11 cellular contexts compared by ENCODE assay signal in genomic region chr11:18319914-18320313, GRCh38. TPM values are rescaled to one million over a fixed set of nuclear protein-coding genes. Genes with fewer than 3 reads are reported as not detected.
DNase-seq lines count a peak whose midpoint lies in the region; ATAC-seq and TF ChIP-seq lines count a peak whose summit lies in the region.
"Had no signal": no experiment of that assay in that cellular context is flagged by ENCODE, and none has a peak within 500 bp of the region (broad histone marks: within the 10 kb centered on the region; RNA-seq: fewer than 3 reads in every experiment).

No MANE protein-coding gene starts in this region.

- H3K4me3 ChIP-seq in A673 (ENCODE audit: low read depth, low read length, poor library complexity, severe bottlenecking) = peak overlapping the region; percentile 61
- peak overlapping the region; percentile 83; the same call in 1 of the 2 replicates for H3K4me3 ChIP-seq in GM23338

- H3K27me3 Mint-ChIP-seq in GM23338 (ENCODE audit: insufficient read depth, low read depth, poor library complexity) (peaks cover 7% of the 10 kb centered on the region), mesothelial cell of epicardium (ENCODE audit: low read depth) (no peaks in the 10 kb centered on the region)
- no peaks in the 10 kb centered on the region for H3K27me3 Mint-ChIP-seq in activated naive CD8-positive, alpha-beta T cell

- no peak for DNase-seq in A673 (ENCODE audit: low spot score)
- no peak for DNase-seq in GM23338 (ENCODE audit: low spot score)
- DNase-seq in mesothelial cell of epicardium (ENCODE audit: low spot score in 2 of 2, unreplicated experiment in 2 of 2) = no peak
- DNase-seq in NCI-H2029 treated with DMSO at 0.1 percent for 48 hours (lab: John Stamatoyannopoulos, UW) = no peak
- DNase-seq in dermis blood vessel endothelial cell = no peak
- DNase-seq in HT-29 (ENCODE audit: low spot score) = no peak
- no peak for DNase-seq in NK-92 (lab: John Stamatoyannopoulos, UW; ENCODE audit: unreplicated experiment)
- DNase-seq: activated gamma-delta T cell, NCI-H1694 had no signal

- H3K27ac Mint-ChIP-seq in GM23338 (no peak overlapping the region), mesothelial cell of epicardium (peak overlapping the region; percentile 48)
- H3K27ac Mint-ChIP-seq in activated naive CD8-positive, alpha-beta T cell = peak overlapping the region; percentile 3

- H3K36me3 ChIP-seq in A673 (ENCODE audit: insufficient read depth, low read length, poor library complexity, severe bottlenecking) = no peaks in the 10 kb centered on the region
- H3K36me3 ChIP-seq in GM23338 (ENCODE audit: insufficient read depth) = peaks cover 7% of the 10 kb centered on the region

- H3K4me1 ChIP-seq in A673 (ENCODE audit: insufficient read depth, low read length, poor library complexity, severe bottlenecking) = peaks cover 15% of the 10 kb centered on the region
- H3K4me1 ChIP-seq in GM23338 (ENCODE audit: insufficient read depth) = peaks cover 19% of the 10 kb centered on the region

- no peaks in the 10 kb centered on the region for H3F3A ChIP-seq in GM23338 (replicated peaks; ENCODE audit: low read depth)

- peaks cover 91% of the 10 kb centered on the region for H3K79me2 ChIP-seq in GM23338 (replicated peaks; ENCODE audit: insufficient read depth)

- intact Hi-C loops in A673 (cut with micrococcal nuclease; ENCODE audit: unreplicated experiment) = no loop called here

- POLR2A ChIA-PET in A673 (lab: Charles Lee; ENCODE audit: low non-redundant PET) = no interaction called here

- H3K9me2 ChIP-seq in GM23338 (ENCODE audit: insufficient read depth) = no peaks in the 10 kb centered on the region

- H4K20me1 ChIP-seq in GM23338 (replicated peaks; ENCODE audit: insufficient read depth) = no peaks in the 10 kb centered on the region; the same call in none of the 2 replicates

- H3K27ac ChIP-seq in A673 (ENCODE audit: low read depth, low read length, poor library complexity, severe bottlenecking) = no peak overlapping the region
- no peak overlapping the region for H3K27ac ChIP-seq in GM23338 (ENCODE audit: low read depth)
- H3K27ac ChIP-seq: C4-2B had no signal

- no peak for ATAC-seq in GM23338

- peak overlapping the region; percentile 62; the same call in 2 of the 3 replicates for H3K4me3 Mint-ChIP-seq in GM23338
- peak overlapping the region; percentile 78 for H3K4me3 Mint-ChIP-seq in activated naive CD8-positive, alpha-beta T cell
- H3K4me3 Mint-ChIP-seq in mesothelial cell of epicardium = peak overlapping the region; percentile 53

- TF ChIP-seq CTCF in A673 (conservative IDR thresholded peaks at IDR 0.05; ENCODE audit: low read depth, low read length) = no peak
- TF ChIP-seq CTCF in GM23338 (conservative IDR thresholded peaks at IDR 0.05; ENCODE audit: low read depth in 2 of 2) = no peak
- TF ChIP-seq CTCF in mesothelial cell of epicardium (IDR thresholded peaks at IDR 0.05; ENCODE audit: unreplicated experiment) = no peak

- CTCF ChIA-PET in A673 (lab: Charles Lee) = no interaction called here

- H2AFZ ChIP-seq in GM23338 = no peak overlapping the region

- H3K4me1 Mint-ChIP-seq in GM23338 = peaks cover 30% of the 10 kb centered on the region
- peaks cover 67% of the 10 kb centered on the region for H3K4me1 Mint-ChIP-seq in activated naive CD8-positive, alpha-beta T cell (ENCODE audit: low read depth)
- H3K4me1 Mint-ChIP-seq in mesothelial cell of epicardium = peaks cover 52% of the 10 kb centered on the region

- H3K27me3 ChIP-seq in A673 (replicated peaks; ENCODE audit: insufficient read depth, low read depth, low read length, poor library complexity) = no peaks in the 10 kb centered on the region
- H3K27me3 ChIP-seq in GM23338 (ENCODE audit: insufficient read depth) = no peaks in the 10 kb centered on the region

- H3K36me3 Mint-ChIP-seq in GM23338 (ENCODE audit: low read depth) = peaks cover 9% of the 10 kb centered on the region; the same call in 2 of the 3 replicates
- H3K36me3 Mint-ChIP-seq in activated naive CD8-positive, alpha-beta T cell = peaks cover 6% of the 10 kb centered on the region
- H3K36me3 Mint-ChIP-seq in mesothelial cell of epicardium = peaks cover 4% of the 10 kb centered on the region

- no peaks in the 10 kb centered on the region for H3K9me3 ChIP-seq in A673 (ENCODE audit: low read depth, low read length, poor library complexity, severe bottlenecking)

- peak overlapping the region; percentile 94 for H3K4me2 ChIP-seq in GM23338

- BruUV-seq in A673 (replicated peaks; lab: Mats Ljungman, UMichigan) = no TSS peak

- H3K9me3 Mint-ChIP-seq in GM23338 = no peaks in the 10 kb centered on the region
- no peaks in the 10 kb centered on the region for H3K9me3 Mint-ChIP-seq in activated naive CD8-positive, alpha-beta T cell (ENCODE audit: low read depth)
- H3K9me3 Mint-ChIP-seq in mesothelial cell of epicardium = no peaks in the 10 kb centered on the region

TF ChIP-seq in GM23338, 12 proteins besides CTCF, POLR2A, EP300 and RAD21 (continues in another document):
- no peak for TF ChIP-seq EZH2phosphoT487 (IDR thresholded peaks at IDR 0.05; ENCODE audit: unreplicated experiment)
- no peak for TF ChIP-seq ZNF114 (CRISPR knock-in tag; IDR thresholded peaks at IDR 0.05)
- no peak for TF ChIP-seq JUNB (IDR thresholded peaks at IDR 0.05; ENCODE audit: unreplicated experiment)
- TF ChIP-seq STAT1 (IDR thresholded peaks at IDR 0.05; ENCODE audit: unreplicated experiment) = no peak
- TF ChIP-seq POLR2AphosphoS5 (IDR thresholded peaks at IDR 0.05; ENCODE audit: low read depth) = no peak
- no peak for TF ChIP-seq EZH2 (IDR thresholded peaks at IDR 0.05; ENCODE audit: low read depth, unreplicated experiment)
- TF ChIP-seq NANOG (IDR thresholded peaks at IDR 0.05; ENCODE audit: borderline replicate concordance) = no peak
- TF ChIP-seq ETS1 (IDR thresholded peaks at IDR 0.05) = no peak
- TF ChIP-seq ZNF331 (CRISPR knock-in tag; IDR thresholded peaks at IDR 0.05; ENCODE audit: low read depth) = no peak
- TF ChIP-seq CREB1 (CRISPR knock-in tag; IDR thresholded peaks at IDR 0.05; ENCODE audit: low read depth) = no peak

RNA-seq across cellular contexts. Expression of gene HPS5, which starts 2.0 kb away (rescaled TPM):
- 17.7 and 18.9 TPM in 2 replicates for total RNA-seq in A673 (2021)
- 16.2 and 18.6 TPM in 2 replicates for total RNA-seq in GM23338 (2014; rRNA removed; shearing (Covaris generic))
- polyA plus RNA-seq in GM23338 (2016; fragmentation: Nextera tagmentation; extraction: Ambion mirVana) = 9.4 and 11.5 TPM in 2 replicates
- total RNA-seq in mesothelial cell of epicardium = 19.6 to 21.5 TPM (median 21.4 TPM) in 3 replicates
- total RNA-seq in dermis blood vessel endothelial cell = 26.0 and 38.8 TPM in 2 replicates
- 8.6 and 10.3 TPM in 2 replicates for total RNA-seq in HT-29 (2014; rRNA removed; shearing (Covaris generic))

RNA-seq across cellular contexts. Expression of gene GTF2H1, which starts 2.5 kb away (rescaled TPM):
- 46.9 and 56.2 TPM in 2 replicates for total RNA-seq in A673 (2021)
- 31.6 and 43.6 TPM in 2 replicates for total RNA-seq in GM23338 (2014; rRNA removed; shearing (Covaris generic))
- 12.0 and 16.5 TPM in 2 replicates for polyA plus RNA-seq in GM23338 (2016; fragmentation: Nextera tagmentation; extraction: Ambion mirVana)
- total RNA-seq in mesothelial cell of epicardium = 45.9 to 47.8 TPM (median 46.2 TPM) in 3 replicates
- 66.9 and 77.4 TPM in 2 replicates for total RNA-seq in dermis blood vessel endothelial cell
- total RNA-seq in HT-29 (2014; rRNA removed; shearing (Covaris generic)) = 50.7 and 55.4 TPM in 2 replicates

RNA-seq across cellular contexts. Expression of gene SAA1, which starts 53.9 kb away (rescaled TPM):
- total RNA-seq in A673 (2021) (0.63 TPM in 1 of 2 replicates, not detected in the other), mesothelial cell of epicardium (not detected in 3 replicates), dermis blood vessel endothelial cell (0.98 and 3.1 TPM in 2 replicates)
- not detected in 2 replicates for total RNA-seq in GM23338 (2014; rRNA removed; shearing (Covaris generic))
- polyA plus RNA-seq in GM23338 (2016; fragmentation: Nextera tagmentation; extraction: Ambion mirVana) = not detected in 2 replicates
- not detected in 2 replicates for total RNA-seq in HT-29 (2014; rRNA removed; shearing (Covaris generic))
